In the genomic region with DNA sequence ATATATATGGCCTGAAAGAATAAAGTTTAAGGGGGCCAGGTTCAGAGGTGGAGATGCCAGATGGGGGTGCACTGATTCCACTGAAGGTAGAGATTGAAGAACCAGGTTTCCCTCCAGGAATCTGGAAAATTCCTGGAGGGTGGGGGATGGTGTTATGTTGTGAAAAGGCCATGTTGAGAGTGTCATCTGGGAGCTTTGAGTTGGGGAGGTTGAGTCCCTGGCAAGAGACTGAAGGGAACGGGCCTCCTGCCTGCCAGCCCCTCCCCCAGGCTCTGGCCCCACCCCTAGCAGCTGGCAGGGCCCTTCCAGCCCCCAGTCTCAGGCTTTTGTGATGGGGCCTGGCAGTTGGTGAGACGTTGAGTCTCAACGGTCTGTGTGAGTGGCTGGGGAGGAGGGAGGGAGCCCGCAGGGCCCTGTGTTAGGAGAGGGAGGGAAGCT, we compare ENCODE assay signal across 12 cellular contexts. TPM values are rescaled to one million over a fixed set of nuclear protein-coding genes. Genes with fewer than 3 reads are reported as not detected.
A peak's percentile ranks its signal among the peaks of the same experiment; 100 is the strongest.
DNase-seq lines count a peak whose midpoint lies in the region; ATAC-seq and TF ChIP-seq lines count a peak whose summit lies in the region.
"Had no signal": no experiment of that assay in that cellular context is flagged by ENCODE, and none has a peak within 500 bp of the region (broad histone marks: within the 10 kb centered on the region; RNA-seq: fewer than 3 reads in every experiment).

No MANE protein-coding gene starts in this region.

- H3K27ac ChIP-seq in OCI-LY3 (ENCODE audit: low read length) (no peak overlapping the region), smooth muscle cell (ENCODE audit: low read depth) (peak overlapping the region; percentile 79), testis (no peak overlapping the region)
- H3K27ac ChIP-seq: left ventricle myocardium inferior had no signal

- H3K9ac ChIP-seq in OCI-LY3 (ENCODE audit: low read length) (no peak overlapping the region), smooth muscle cell (ENCODE audit: low read depth) (no peak overlapping the region)

- TF ChIP-seq POLR2A in testis (IDR thresholded peaks at IDR 0.05) = no peak

- peaks cover 9% of the 10 kb centered on the region for H3F3A ChIP-seq in smooth muscle cell (ENCODE audit: low read depth)

- no peak overlapping the region for H2AFZ ChIP-seq in OCI-LY3 (ENCODE audit: low read depth, low read length)
- H2AFZ ChIP-seq in smooth muscle cell (ENCODE audit: low read depth) = no peak overlapping the region

- H3K4me1 ChIP-seq in OCI-LY3 (ENCODE audit: low read length) (peaks cover 7% of the 10 kb centered on the region; the same call in 1 of the 2 replicates), smooth muscle cell (ENCODE audit: low read depth) (peaks cover 42% of the 10 kb centered on the region), testis (peaks cover 13% of the 10 kb centered on the region)

- POLR2A ChIA-PET in HEK293T (lab: Yijun Ruan, JAX) = no interaction called here

- no peak overlapping the region for H3K4me2 ChIP-seq in OCI-LY3 (ENCODE audit: low read length)
- peak overlapping the region; percentile 92 for H3K4me2 ChIP-seq in smooth muscle cell

- no peaks in the 10 kb centered on the region for H3K9me3 ChIP-seq in OCI-LY3 (ENCODE audit: insufficient read depth, low read length)
- H3K9me3 ChIP-seq in smooth muscle cell (replicated peaks; ENCODE audit: low read depth) = no peaks in the 10 kb centered on the region
- H3K9me3 ChIP-seq in testis = no peaks in the 10 kb centered on the region
- H3K9me3 ChIP-seq: left ventricle myocardium inferior had no signal

- DNase-seq in NCI-H345 (lab: John Stamatoyannopoulos, UW) (peak; percentile 25), NCI-H345 treated with DMSO at 0.1 percent for 48 hours (lab: John Stamatoyannopoulos, UW; ENCODE audit: unreplicated experiment) (no peak), fibroblast of villous mesenchyme (ENCODE audit: low read depth) (no peak), smooth muscle cell (lab: John Stamatoyannopoulos, UW; ENCODE audit: unreplicated experiment) (no peak), testis (no peak), HEK293T (ENCODE audit: extremely low spot score) (no peak)
- DNase-seq: central memory CD4-positive, alpha-beta T cell; left ventricle myocardium inferior; MM.1S had no signal

- no peak for ATAC-seq in HG03175 (IDR thresholded peaks at IDR 0.05; ENCODE audit: unreplicated experiment)
- ATAC-seq: sciatic nerve had no signal

- H3K79me2 ChIP-seq in OCI-LY3 (ENCODE audit: low read length) (no peaks in the 10 kb centered on the region), smooth muscle cell (ENCODE audit: low read depth) (peaks cover 30% of the 10 kb centered on the region)

- no peaks in the 10 kb centered on the region for H3K27me3 ChIP-seq in OCI-LY3 (ENCODE audit: low read depth, low read length)
- H3K27me3 ChIP-seq in smooth muscle cell (ENCODE audit: low read depth) = no peaks in the 10 kb centered on the region
- H3K27me3 ChIP-seq in testis = no peaks in the 10 kb centered on the region

- CTCF ChIA-PET in HEK293T (lab: Yijun Ruan, JAX) = interaction anchor here (0.5 to 1.3 kb wide), 3 partner anchors 10 to 100 kb away, joined by 3 to 4 read pairs (median 3); no protein-coding TSS in a partner anchor

- H3K36me3 ChIP-seq in OCI-LY3 (replicated peaks; ENCODE audit: low read depth, low read length) (no peaks in the 10 kb centered on the region), smooth muscle cell (ENCODE audit: low read depth) (no peaks in the 10 kb centered on the region), testis (ENCODE audit: low read depth, missing control alignments) (no peaks in the 10 kb centered on the region)
- H3K36me3 ChIP-seq: left ventricle myocardium inferior had no signal

- intact Hi-C loops in testis (cut with DNase I; ENCODE audit: low total_unique reads) = no loop called here

- WGBS in smooth muscle cell (ENCODE audit: low lambda C conversion rate) = 0% methylated on average over 1 of the region's 4 CpGs
- WGBS in testis, 2 donors = 74 to 77% methylated on average over 3 to 4 of the region's 4 CpGs

- TF ChIP-seq CTCF in OCI-LY3 (IDR thresholded peaks at IDR 0.05; ENCODE audit: low read depth, low read length) (peak; percentile 24; the same call in 1 of the 2 replicates), fibroblast of villous mesenchyme (IDR thresholded peaks at IDR 0.05; ENCODE audit: insufficient read depth, low read depth, low read length) (peak; percentile 20), smooth muscle cell (IDR thresholded peaks at IDR 0.05; ENCODE audit: borderline replicate concordance, insufficient read depth, poor library complexity, severe bottlenecking) (no peak), testis (IDR thresholded peaks at IDR 0.05) (no peak)

- H4K20me1 ChIP-seq in OCI-LY3 (ENCODE audit: insufficient read depth, low read length) (no peaks in the 10 kb centered on the region), smooth muscle cell (ENCODE audit: low read depth) (peaks cover 17% of the 10 kb centered on the region)

- H3K4me3 ChIP-seq in OCI-LY3 (ENCODE audit: low read length) (no peak overlapping the region), fibroblast of villous mesenchyme (ENCODE audit: low read depth, low read length) (no peak overlapping the region), smooth muscle cell (no peak overlapping the region), testis (no peak overlapping the region)
- H3K4me3 ChIP-seq: left ventricle myocardium inferior had no signal

TF ChIP-seq in HEK293T, 16 proteins besides CTCF, POLR2A, EP300 and RAD21:
- TF ChIP-seq SP1 (IDR thresholded peaks at IDR 0.05) (no peak), ELF4 (IDR thresholded peaks at IDR 0.05) (no peak), TARDBP (IDR thresholded peaks at IDR 0.05) (no peak), LEF1 (IDR thresholded peaks at IDR 0.05; ENCODE audit: borderline replicate concordance) (no peak), CTBP1 (IDR thresholded peaks at IDR 0.05; ENCODE audit: borderline replicate concordance) (no peak), ZNF384 (IDR thresholded peaks at IDR 0.05) (no peak), FOXM1 (IDR thresholded peaks at IDR 0.05; ENCODE audit: borderline replicate concordance) (no peak), L3MBTL2 (conservative IDR thresholded peaks at IDR 0.05) (no peak)
- TF ChIP-seq, protein P1, sequence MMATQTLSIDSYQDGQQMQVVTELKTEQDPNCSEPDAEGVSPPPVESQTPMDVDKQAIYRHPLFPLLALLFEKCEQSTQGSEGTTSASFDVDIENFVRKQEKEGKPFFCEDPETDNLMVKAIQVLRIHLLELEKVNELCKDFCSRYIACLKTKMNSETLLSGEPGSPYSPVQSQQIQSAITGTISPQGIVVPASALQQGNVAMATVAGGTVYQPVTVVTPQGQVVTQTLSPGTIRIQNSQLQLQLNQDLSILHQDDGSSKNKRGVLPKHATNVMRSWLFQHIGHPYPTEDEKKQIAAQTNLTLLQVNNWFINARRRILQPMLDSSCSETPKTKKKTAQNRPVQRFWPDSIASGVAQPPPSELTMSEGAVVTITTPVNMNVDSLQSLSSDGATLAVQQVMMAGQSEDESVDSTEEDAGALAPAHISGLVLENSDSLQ (IDR thresholded peaks at IDR 0.05) = no peak

RNA-seq across cellular contexts. Expression of a gene that starts 4.1 kb away (rescaled TPM):
- 5.5 and 6.9 TPM in 2 replicates for total RNA-seq in fibroblast of villous mesenchyme
- total RNA-seq in smooth muscle cell = 43.6 and 67.8 TPM in 2 replicates
- polyA plus RNA-seq in smooth muscle cell = 39.8 and 41.1 TPM in 2 replicates
- 10 to 100 TPM; 21.7 to 39.1 TPM for total RNA-seq in testis
- polyA plus RNA-seq in testis (ENCODE audit: insufficient read depth, low read depth, low replicate concordance) = 13.3 TPM

RNA-seq across cellular contexts. Expression of a gene that starts 9.7 kb away (rescaled TPM):
- 22.5 and 28.0 TPM in 2 replicates for total RNA-seq in fibroblast of villous mesenchyme
- 11.6 and 17.7 TPM in 2 replicates for total RNA-seq in smooth muscle cell
- polyA plus RNA-seq in smooth muscle cell = 39.8 and 43.8 TPM in 2 replicates
- total RNA-seq in testis = 10 to 100 TPM; 37.3 to 38.9 TPM
- 33.7 TPM for polyA plus RNA-seq in testis (ENCODE audit: insufficient read depth, low read depth, low replicate concordance)

RNA-seq across cellular contexts. Expression of a gene that starts 58.7 kb away (rescaled TPM):
- total RNA-seq in fibroblast of villous mesenchyme (33.5 and 44.0 TPM in 2 replicates), smooth muscle cell (50.1 and 53.9 TPM in 2 replicates), testis (10 to 100 TPM; 77.1 to 81.7 TPM)
- polyA plus RNA-seq in smooth muscle cell (92.5 and 98.7 TPM in 2 replicates), testis (ENCODE audit: insufficient read depth, low read depth, low replicate concordance) (63.2 TPM)

Comparison
In these comparisons a context has a peak if more than half of its experiments do, and no peak if none do; other contexts are left out.
1. CTCF ChIP-seq: peak in OCI-LY3 (single experiment) and fibroblast of villous mesenchyme (single experiment); none in smooth muscle cell (single experiment) and testis (0 of 3).